ENCODE assay signal across 19 cellular contexts in the genomic region with DNA sequence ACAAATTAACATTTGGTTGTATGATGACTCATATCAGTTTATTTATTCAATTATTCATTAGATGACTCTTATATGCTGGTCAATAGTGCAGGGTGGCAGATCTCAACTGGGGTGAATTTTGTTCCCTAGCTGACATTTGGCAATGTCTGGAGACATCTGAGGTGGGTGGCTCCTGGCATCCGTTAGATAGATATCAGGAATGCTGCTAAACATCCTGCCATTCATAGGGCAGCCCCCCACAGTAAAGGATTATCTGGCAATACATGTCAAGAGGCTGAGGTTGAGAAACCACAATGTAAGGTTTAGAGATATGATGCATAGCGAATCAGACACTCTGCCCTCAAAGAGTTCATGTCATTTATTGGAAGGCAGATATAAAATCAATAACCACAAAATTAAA.
"Had no signal": no experiment of that assay in that cellular context is flagged by ENCODE, and none has a peak within 500 bp of the region (broad histone marks: within the 10 kb centered on the region; RNA-seq: fewer than 3 reads in every experiment).

No MANE protein-coding gene starts in this region.

- H3K27ac Mint-ChIP-seq: activated CD8-positive, alpha-beta T cell treated with anti-CD3 and anti-CD28 coated beads, Interleukin-2, amount 10 ng/mL, durations not matched to agents 7 days and 5 days; activated naive CD4-positive, alpha-beta T cell treated with anti-CD3 and anti-CD28 coated beads, Interleukin-2, amount 50 U/mL, for 24 hours had no signal

- H3K4me1 Mint-ChIP-seq: activated naive CD4-positive, alpha-beta T cell treated with anti-CD3 and anti-CD28 coated beads, Interleukin-2, amount 50 U/mL, for 24 hours had no signal

- ATAC-seq: activated CD8-positive, alpha-beta T cell treated with anti-CD3 and anti-CD28 coated beads, Interleukin-2, amount 10 ng/mL, durations not matched to agents 7 days and 5 days had no signal

- H3K36me3 ChIP-seq: cardiac muscle cell, WERI-Rb-1 had no signal

- H3K27me3 ChIP-seq: cardiac muscle cell had no signal

- H3K27ac ChIP-seq: cardiac muscle cell, WERI-Rb-1 had no signal

- H3K4me3 Mint-ChIP-seq: activated CD8-positive, alpha-beta T cell treated with anti-CD3 and anti-CD28 coated beads, Interleukin-2, amount 10 ng/mL, durations not matched to agents 7 days and 5 days; activated naive CD4-positive, alpha-beta T cell treated with anti-CD3 and anti-CD28 coated beads, Interleukin-2, amount 50 U/mL, for 24 hours; brain had no signal

- FAIRE-seq: RCC 7860 had no signal

- H3K27me3 Mint-ChIP-seq: activated naive CD4-positive, alpha-beta T cell treated with anti-CD3 and anti-CD28 coated beads, Interleukin-2, amount 50 U/mL, for 24 hours; brain had no signal

- DNase-seq: activated CD4-positive, alpha-beta T cell treated with anti-CD3 and anti-CD28 coated beads for 4 hours; activated CD8-positive, alpha-beta memory T cell treated with anti-CD3 and anti-CD28 coated beads, Interleukin-2, amount 50 U/mL, for 48 hours; activated CD8-positive, alpha-beta T cell treated with anti-CD3 and anti-CD28 coated beads, Interleukin-2, amount 10 ng/mL, durations not matched to agents 7 days and 5 days; activated T-cell treated with anti-CD3 and anti-CD28 coated beads, Interleukin-2, amount 50 U/mL, for 1 hour; aorta; cerebellar nuclear complex; NCI-H1105 treated with DMSO at 0.1 percent for 48 hours; NCI-H1436 treated with DMSO at 0.1 percent for 48 hours; NCI-H187; NCI-H2081 treated with DMSO at 0.1 percent for 48 hours; NCI-H446; NCI-H524; SIG-M5; T-helper 2 cell; WERI-Rb-1 had no signal

- H3K4me3 ChIP-seq: cardiac muscle cell had no signal

- H3K36me3 Mint-ChIP-seq: activated naive CD4-positive, alpha-beta T cell treated with anti-CD3 and anti-CD28 coated beads, Interleukin-2, amount 50 U/mL, for 24 hours; brain had no signal

- H3K9me3 Mint-ChIP-seq: activated naive CD4-positive, alpha-beta T cell treated with anti-CD3 and anti-CD28 coated beads, Interleukin-2, amount 50 U/mL, for 24 hours; brain had no signal
